Comparison of ENCODE assay signal across 15 cellular contexts in genomic region chr19:15794279-15794678, GRCh38. TPM values are rescaled to one million over a fixed set of nuclear protein-coding genes. Genes with fewer than 3 reads are reported as not detected.
"Had no signal": no experiment of that assay in that cellular context is flagged by ENCODE, and none has a peak within 500 bp of the region (broad histone marks: within the 10 kb centered on the region; RNA-seq: fewer than 3 reads in every experiment).

No MANE protein-coding gene starts in this region.

RNA-seq across cellular contexts. Expression of gene OR10H5, which starts 6.8 kb away (rescaled TPM):
- total RNA-seq: stomach, subcutaneous adipose tissue, suprapubic skin, temporal lobe, thoracic aorta, thyroid gland, tibial nerve, transverse colon, upper lobe of left lung, upper lobe of right lung, ureter, urinary bladder, uterus, vagina had no signal

RNA-seq across cellular contexts. Expression of gene OR10H1, which starts 21.2 kb away (rescaled TPM):
- total RNA-seq: stomach, subcutaneous adipose tissue, suprapubic skin, temporal lobe, thoracic aorta, thyroid gland, tibial nerve, transverse colon, upper lobe of left lung, upper lobe of right lung, uterus, vagina had no signal

RNA-seq across cellular contexts. Expression of gene OR10H3, which starts 56.5 kb away (rescaled TPM):
- total RNA-seq: stomach, subcutaneous adipose tissue, suprapubic skin, temporal lobe, testis, thoracic aorta, thyroid gland, tibial nerve, transverse colon, upper lobe of left lung, upper lobe of right lung, ureter, urinary bladder, uterus, vagina had no signal
